ENCODE assay signal across 1 cellular context in genomic region chr11:297666-298405, GRCh38.
TF ChIP-seq lines count a peak whose summit lies in the region.

No MANE protein-coding gene starts in this region.

TF ChIP-seq in GM12878, 131 proteins besides CTCF, POLR2A, EP300 and RAD21:
- TF ChIP-seq POU2F2 (IDR thresholded peaks at IDR 0.05; ENCODE audit: borderline replicate concordance, low read depth, low read length) (no peak), RUNX3 (IDR thresholded peaks at IDR 0.05; ENCODE audit: low read length) (peak; percentile 57)
